Comparison of ENCODE assay signal across 8 cellular contexts in the genomic region with DNA sequence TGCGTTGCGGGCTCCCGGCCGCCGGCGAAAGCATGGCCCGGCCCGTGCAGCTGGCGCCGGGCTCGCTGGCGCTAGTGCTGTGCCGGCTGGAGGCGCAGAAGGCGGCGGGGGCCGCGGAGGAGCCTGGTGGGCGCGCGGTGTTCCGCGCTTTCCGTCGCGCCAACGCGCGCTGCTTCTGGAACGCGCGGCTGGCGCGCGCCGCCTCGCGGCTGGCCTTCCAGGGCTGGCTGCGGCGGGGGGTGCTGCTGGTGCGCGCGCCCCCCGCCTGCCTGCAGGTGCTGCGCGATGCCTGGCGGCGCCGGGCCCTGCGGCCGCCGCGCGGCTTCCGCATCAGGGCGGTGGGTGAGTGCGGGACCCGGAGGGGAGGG. TPM values are rescaled to one million over a fixed set of nuclear protein-coding genes. Genes with fewer than 3 reads are reported as not detected.
DNase-seq lines count a peak whose midpoint lies in the region; ATAC-seq and TF ChIP-seq lines count a peak whose summit lies in the region.
"Not testable (repeated sequence)": the region's sequence is repeated elsewhere in the genome, so short reads cannot be mapped to it uniquely, and the experiment has no call there.

No MANE protein-coding gene starts in this region.

- not testable (repeated sequence) for H3K9ac ChIP-seq in SK-N-MC (ENCODE audit: insufficient read length)
- H3K9ac ChIP-seq in colonic mucosa (ENCODE audit: low read depth in 2 of 2, low read length in 2 of 2) (peak overlapping the region in 1 of 2 donors; percentile 46), neuronal stem cell (ENCODE audit: low read depth, low read length, poor library complexity) (peak overlapping the region; percentile 77)

- not testable (repeated sequence) for H4K8ac ChIP-seq in neuronal stem cell (ENCODE audit: low read depth, low read length)

- H3K27ac ChIP-seq in SK-N-MC; colonic mucosa; urinary bladder (ENCODE audit: low read depth): not testable (repeated sequence)
- peak overlapping the region; percentile 61 for H3K27ac ChIP-seq in neuronal stem cell (replicated peaks; ENCODE audit: low read length)

- H2AK5ac ChIP-seq in neuronal stem cell (ENCODE audit: low read depth, low read length) = not testable (repeated sequence)

- H2BK15ac ChIP-seq in neuronal stem cell (ENCODE audit: low read length) = not testable (repeated sequence)

- not testable (repeated sequence) for H2BK120ac ChIP-seq in neuronal stem cell (ENCODE audit: low read depth, low read length)

- H4K91ac ChIP-seq in neuronal stem cell (ENCODE audit: low read depth, low read length, poor library complexity) = not testable (repeated sequence)

- not testable (repeated sequence) for H3K9me3 ChIP-seq in SK-N-MC (ENCODE audit: low read depth, low read length); colonic mucosa; neuronal stem cell (replicated peaks in 1 of 2; ENCODE audit: control insufficient read depth in 2 of 2, insufficient read depth in 1 of 2, low read depth in 1 of 2, low read length in 2 of 2)

- not testable (repeated sequence) for H3K79me1 ChIP-seq in neuronal stem cell (ENCODE audit: low read depth, low read length)

- H3K4me1 ChIP-seq in colonic mucosa; neuronal stem cell (ENCODE audit: control insufficient read depth in 2 of 2, insufficient read depth in 1 of 2, low read depth in 1 of 2, low read length in 2 of 2); urinary bladder (ENCODE audit: insufficient read depth): not testable (repeated sequence)

- H2BK5ac ChIP-seq in neuronal stem cell (ENCODE audit: low read length) = not testable (repeated sequence)

- H2BK12ac ChIP-seq in neuronal stem cell (ENCODE audit: low read length) = not testable (repeated sequence)

- H2AFZ ChIP-seq in neuronal stem cell (ENCODE audit: low read length) = peak overlapping the region; percentile 99

- not testable (repeated sequence) for TF ChIP-seq CTCF in colonic mucosa (IDR thresholded peaks at IDR 0.05)

- intact Hi-C loops in colonic mucosa (cut with DNase I) = not testable (repeated sequence)

- H3K4me3 ChIP-seq in SK-N-MC (peak overlapping the region; percentile 81), colonic mucosa (peak overlapping the region; percentile 56), iPS-11a (ENCODE audit: low read depth, low read length) (peak overlapping the region; percentile 51), neuronal stem cell (ENCODE audit: low read length in 2 of 2) (peak overlapping the region; percentile 55 to 86), urinary bladder (ENCODE audit: low read depth, low read length) (peak overlapping the region; percentile 67)

- H3K18ac ChIP-seq in neuronal stem cell (ENCODE audit: low read length) = not testable (repeated sequence)

- not testable (repeated sequence) for DNase-seq in SK-N-MC (ENCODE audit: low read depth, low spot score); colonic mucosa; neuronal stem cell (ENCODE audit: low spot score)

- WGBS in neuronal stem cell (ENCODE audit: extremely low coverage in 2 of 2, insufficient read length in 2 of 2, insufficient replicate concordance in 1 of 2), 2 donors = no CpG with 5 or more reads among the region's 58 CpGs
- WGBS in urinary bladder = under 1% methylated on average over 13 of the region's 58 CpGs

- peak; percentile 42 for ATAC-seq in GM18511 (IDR thresholded peaks at IDR 0.05; ENCODE audit: unreplicated experiment)
- peak; percentile 17 for ATAC-seq in GM21619 (IDR thresholded peaks at IDR 0.05; ENCODE audit: unreplicated experiment)
- ATAC-seq in HG03175 (IDR thresholded peaks at IDR 0.05; ENCODE audit: unreplicated experiment) = peak; percentile 36

- not testable (repeated sequence) for H3K36me3 ChIP-seq in SK-N-MC (ENCODE audit: insufficient read depth, low read length); colonic mucosa; neuronal stem cell (replicated peaks in 1 of 2; ENCODE audit: control insufficient read depth in 2 of 2, insufficient read depth in 2 of 2, low read length in 2 of 2); urinary bladder (ENCODE audit: insufficient read depth)

- peak overlapping the region; percentile 96 for H3K4me2 ChIP-seq in neuronal stem cell (ENCODE audit: insufficient read depth, low read length, poor library complexity, severe bottlenecking)

- H3K23ac ChIP-seq in neuronal stem cell (ENCODE audit: low read depth, low read length, poor library complexity) = peak overlapping the region; percentile 60

- H3K27me3 ChIP-seq in colonic mucosa; neuronal stem cell (ENCODE audit: control insufficient read depth in 3 of 3, insufficient read depth in 3 of 3, low read depth in 1 of 3, low read length in 3 of 3): not testable (repeated sequence)

- H3K14ac ChIP-seq in neuronal stem cell (ENCODE audit: low read length) = not testable (repeated sequence)

- H3K4ac ChIP-seq in neuronal stem cell (ENCODE audit: low read length) = not testable (repeated sequence)

RNA-seq across cellular contexts. Expression of a gene that starts 0.2 kb away (rescaled TPM):
- total RNA-seq in colonic mucosa (1 to 10 TPM in 1 of 2 donors, under 1 TPM in 1; 0.74 to 3.2 TPM), urinary bladder (4.7 TPM)
- 9.7 TPM for polyA plus RNA-seq in neuronal stem cell (2013, experiment 1 of 2)
- polyA plus RNA-seq in neuronal stem cell (2013, experiment 2 of 2) = 9.7 TPM
- polyA plus RNA-seq in urinary bladder = 2.7 TPM
